ENCODE assay signal across 20 cellular contexts in the genomic region with DNA sequence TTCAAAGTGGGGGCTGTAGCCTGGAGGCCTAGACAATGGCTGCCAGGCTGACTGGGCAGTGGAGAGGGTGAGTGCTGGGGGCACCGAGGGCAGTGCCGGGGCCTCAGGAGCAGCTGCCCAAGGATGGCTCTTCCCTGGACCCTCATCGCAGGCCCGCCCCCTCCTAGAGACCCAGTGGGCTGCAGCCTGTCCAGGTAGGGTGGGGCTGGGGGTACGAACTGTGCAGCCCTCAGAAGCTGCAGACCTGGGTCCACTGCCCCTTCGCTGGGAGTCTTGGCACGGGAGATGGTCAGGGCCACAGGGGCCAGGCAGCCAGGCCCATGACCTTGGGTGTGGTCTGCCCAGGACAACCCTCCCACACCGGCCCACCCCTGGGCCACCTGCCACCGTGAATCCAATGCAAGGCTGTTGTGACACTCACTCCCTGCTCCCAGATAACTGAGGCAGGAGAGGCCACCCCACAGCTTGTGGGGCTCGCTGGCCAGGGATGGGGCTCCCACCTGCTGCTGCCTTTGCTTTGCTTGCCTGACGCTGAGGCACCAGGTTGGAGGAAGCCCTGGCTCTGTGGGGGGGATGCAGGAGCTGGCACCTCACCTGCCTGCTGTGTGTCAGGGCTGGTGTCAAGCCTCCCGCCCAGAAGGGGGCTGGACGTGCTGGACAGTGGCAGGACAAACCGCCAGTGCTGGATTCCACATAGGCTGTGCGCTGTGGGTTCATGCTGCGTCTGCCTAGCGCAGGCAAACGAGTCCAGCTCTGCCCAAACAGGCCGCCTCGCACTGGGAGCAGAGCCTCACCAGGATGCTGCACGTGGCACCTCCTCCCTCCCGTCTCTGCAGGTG. TPM values are rescaled to one million over a fixed set of nuclear protein-coding genes. Genes with fewer than 3 reads are reported as not detected.
DNase-seq lines count a peak whose midpoint lies in the region; ATAC-seq lines count a peak whose summit lies in the region.
"Had no signal": no experiment of that assay in that cellular context is flagged by ENCODE, and none has a peak within 500 bp of the region (broad histone marks: within the 10 kb centered on the region; RNA-seq: fewer than 3 reads in every experiment).

No MANE protein-coding gene starts in this region.

- H3K36me3 Mint-ChIP-seq in activated T-cell treated with anti-CD3 and anti-CD28 coated beads, Interleukin-2, amount 50 U/mL, for 4 hours (ENCODE audit: insufficient read depth) = peaks cover 4% of the 10 kb centered on the region
- H3K36me3 Mint-ChIP-seq in activated T-cell treated with anti-CD3 and anti-CD28 coated beads, Interleukin-2, amount 50 U/mL, for 72 hours (ENCODE audit: insufficient read depth in 2 of 2) = peaks cover 0 to 1% of the 10 kb centered on the region in 2 donors
- H3K36me3 Mint-ChIP-seq in T-helper 17 cell (ENCODE audit: low read depth) = peaks cover 3% of the 10 kb centered on the region
- H3K36me3 Mint-ChIP-seq: neural progenitor cell had no signal

- H3K27ac Mint-ChIP-seq in activated T-cell treated with anti-CD3 and anti-CD28 coated beads, Interleukin-2, amount 50 U/mL, for 72 hours = no peak overlapping the region
- no peak overlapping the region for H3K27ac Mint-ChIP-seq in T-helper 17 cell
- H3K27ac Mint-ChIP-seq: activated T-cell treated with anti-CD3 and anti-CD28 coated beads, Interleukin-2, amount 50 U/mL, for 24 hours; neural progenitor cell; stimulated activated naive CD8-positive, alpha-beta T cell treated with anti-CD3 and anti-CD28 coated beads, Interleukin-15, Interleukin-2, amounts not matched to agents 100 ng/mL and 50 ng/mL, for 24 hours had no signal

- no peak for ATAC-seq in activated T-cell treated with anti-CD3 and anti-CD28 coated beads, Interleukin-2, amount 50 U/mL, for 4 hours
- ATAC-seq in activated T-cell treated with anti-CD3 and anti-CD28 coated beads, Interleukin-2, amount 50 U/mL, for 72 hours (replicated peaks in 1 of 2) = no peak
- no peak for ATAC-seq in T-helper 17 cell
- no peak for ATAC-seq in left ventricle myocardium superior
- no peak for ATAC-seq in HG02852 (IDR thresholded peaks at IDR 0.05; ENCODE audit: unreplicated experiment)
- ATAC-seq: GM12878 had no signal

- H3K27me3 Mint-ChIP-seq in activated T-cell treated with anti-CD3 and anti-CD28 coated beads, Interleukin-2, amount 50 U/mL, for 4 hours (ENCODE audit: low read depth) = peaks cover 24% of the 10 kb centered on the region
- peaks cover 34% of the 10 kb centered on the region for H3K27me3 Mint-ChIP-seq in activated T-cell treated with anti-CD3 and anti-CD28 coated beads, Interleukin-2, amount 50 U/mL, for 72 hours (ENCODE audit: low read depth)
- H3K27me3 Mint-ChIP-seq in T-helper 17 cell = peaks cover 11% of the 10 kb centered on the region

- no peak overlapping the region for H3K9ac ChIP-seq in Karpas-422 (ENCODE audit: low read length)
- H3K9ac ChIP-seq: neural progenitor cell had no signal

- no peaks in the 10 kb centered on the region for H4K20me1 ChIP-seq in Karpas-422 (ENCODE audit: insufficient read depth, low read depth, low read length)

- H3K9me3 Mint-ChIP-seq in activated T-cell treated with anti-CD3 and anti-CD28 coated beads, Interleukin-2, amount 50 U/mL, for 4 hours = peaks cover 5% of the 10 kb centered on the region
- H3K9me3 Mint-ChIP-seq in activated T-cell treated with anti-CD3 and anti-CD28 coated beads, Interleukin-2, amount 50 U/mL, for 72 hours = peaks cover 0 to 2% of the 10 kb centered on the region in 2 donors
- H3K9me3 Mint-ChIP-seq: activated T-cell treated with anti-CD3 and anti-CD28 coated beads, Interleukin-2, amount 50 U/mL, for 24 hours had no signal

- H3K79me2 ChIP-seq in Karpas-422 (ENCODE audit: low read length) = no peaks in the 10 kb centered on the region

- no peaks in the 10 kb centered on the region for H3K9me2 ChIP-seq in Karpas-422 (replicated peaks; ENCODE audit: insufficient read depth, low read length)

- H3K27me3 ChIP-seq in Karpas-422 (ENCODE audit: low read length) = no peaks in the 10 kb centered on the region
- H3K27me3 ChIP-seq: upper lobe of left lung had no signal

- peak; percentile 0 for DNase-seq in activated T-cell treated with anti-CD3 and anti-CD28 coated beads, Interleukin-2, amount 50 U/mL, for 4 hours
- DNase-seq in activated T-cell treated with anti-CD3 and anti-CD28 coated beads, Interleukin-2, amount 50 U/mL, for 72 hours = no peak
- DNase-seq in T-helper 17 cell (peak in 2 of 3 donors; percentile 6 to 9), left ventricle myocardium superior (peak; percentile 11), posterior vena cava (ENCODE audit: low spot score) (peak; percentile 63), Karpas-422 (no peak)
- no peak for DNase-seq in activated CD4-positive, alpha-beta T cell treated with anti-CD3 and anti-CD28 coated beads, Interleukin-2, amount 50 U/mL, for 4 hours
- DNase-seq: effector CD4-positive, alpha-beta T cell; GF-D8; heart right ventricle; midbrain; NCI-H1105 treated with DMSO at 0.1 percent for 48 hours; NCI-H2171; NCI-H748 treated with DMSO at 0.1 percent for 48 hours had no signal

- H3K4me2 ChIP-seq in Karpas-422 (ENCODE audit: low read depth, low read length, poor library complexity, severe bottlenecking) = no peak overlapping the region
- H3K4me2 ChIP-seq: neural progenitor cell had no signal

- H3K4me3 ChIP-seq in Karpas-422 (ENCODE audit: low read length) = no peak overlapping the region
- H3K4me3 ChIP-seq: GM12878, heart right ventricle, neural progenitor cell, upper lobe of left lung had no signal

- H3K4me3 Mint-ChIP-seq in activated T-cell treated with anti-CD3 and anti-CD28 coated beads, Interleukin-2, amount 50 U/mL, for 4 hours = no peak overlapping the region
- no peak overlapping the region for H3K4me3 Mint-ChIP-seq in activated T-cell treated with anti-CD3 and anti-CD28 coated beads, Interleukin-2, amount 50 U/mL, for 72 hours
- H3K4me3 Mint-ChIP-seq in T-helper 17 cell = no peak overlapping the region
- H3K4me3 Mint-ChIP-seq: activated T-cell treated with anti-CD3 and anti-CD28 coated beads, Interleukin-2, amount 50 U/mL, for 24 hours; neural progenitor cell; stimulated activated naive CD8-positive, alpha-beta T cell treated with anti-CD3 and anti-CD28 coated beads, Interleukin-15, Interleukin-2, amounts not matched to agents 100 ng/mL and 50 ng/mL, for 24 hours had no signal

- no peak overlapping the region for H3K27ac ChIP-seq in Karpas-422 (ENCODE audit: low read length)
- H3K27ac ChIP-seq: heart right ventricle, neural progenitor cell, upper lobe of left lung had no signal

- H3K4me1 ChIP-seq in Karpas-422 (ENCODE audit: low read length) = peaks cover 31% of the 10 kb centered on the region
- H3K4me1 ChIP-seq: neural progenitor cell had no signal

- H2AFZ ChIP-seq in Karpas-422 (ENCODE audit: low read length) = no peak overlapping the region

- intact Hi-C loops in left ventricle myocardium superior (cut with micrococcal nuclease) (no loop called here), posterior vena cava (cut with DNase I) (no loop called here)

- peaks cover 15% of the 10 kb centered on the region for H3K4me1 Mint-ChIP-seq in activated T-cell treated with anti-CD3 and anti-CD28 coated beads, Interleukin-2, amount 50 U/mL, for 4 hours (ENCODE audit: low read depth)
- H3K4me1 Mint-ChIP-seq in activated T-cell treated with anti-CD3 and anti-CD28 coated beads, Interleukin-2, amount 50 U/mL, for 72 hours (ENCODE audit: low read depth) = peaks cover 11% of the 10 kb centered on the region
- peaks cover 7% of the 10 kb centered on the region for H3K4me1 Mint-ChIP-seq in T-helper 17 cell

- no peaks in the 10 kb centered on the region for H3K36me3 ChIP-seq in Karpas-422 (ENCODE audit: insufficient read depth, low read length)
- H3K36me3 ChIP-seq: heart right ventricle, neural progenitor cell, upper lobe of left lung had no signal

- H3K9me3 ChIP-seq in T-helper 17 cell (ENCODE audit: control insufficient read depth, low read length, poor library complexity, severe bottlenecking) (no peaks in the 10 kb centered on the region), Karpas-422 (ENCODE audit: low read length) (peaks cover 3% of the 10 kb centered on the region; the same call in 1 of the 2 replicates)
- H3K9me3 ChIP-seq: upper lobe of left lung had no signal

RNA-seq across cellular contexts. Expression of a gene that starts 23.1 kb away (rescaled TPM):
- 1 to 10 TPM; 3.4 to 4.9 (median 3.5) TPM for total RNA-seq in activated T-cell treated with anti-CD3 and anti-CD28 coated beads, Interleukin-2, amount 50 U/mL, for 4 hours
- total RNA-seq in activated T-cell treated with anti-CD3 and anti-CD28 coated beads, Interleukin-2, amount 50 U/mL, for 72 hours = 1 to 10 TPM; 1.3 to 1.8 TPM
- total RNA-seq in T-helper 17 cell = 1 to 10 TPM; 1.1 to 1.6 TPM
- total RNA-seq in left ventricle myocardium superior = 1.3 TPM
- total RNA-seq in posterior vena cava = under 1 TPM; 0.69 to 0.71 TPM
- 2.0 and 3.5 TPM in 2 replicates for total RNA-seq in Karpas-422 (2014; rRNA removed; shearing (Covaris generic); ENCODE audit: low replicate concordance)

Comparison
In these comparisons a context has a peak if more than half of its experiments do, and no peak if none do; other contexts are left out.
1. DNase-seq: peak in activated T-cell treated with anti-CD3 and anti-CD28 coated beads, Interleukin-2, amount 50 U/mL, for 4 hours (single experiment), T-helper 17 cell (2 of 3), left ventricle myocardium superior (single experiment) and posterior vena cava (single experiment); none in activated T-cell treated with anti-CD3 and anti-CD28 coated beads, Interleukin-2, amount 50 U/mL, for 72 hours (0 of 2), activated CD4-positive, alpha-beta T cell treated with anti-CD3 and anti-CD28 coated beads, Interleukin-2, amount 50 U/mL, for 4 hours (0 of 2) and Karpas-422 (single experiment).